1 cellular context compared by ENCODE assay signal in genomic region chr19:18291590-18292459, GRCh38.
TF ChIP-seq lines count a peak whose summit lies in the region.

No MANE protein-coding gene starts in this region.

TF ChIP-seq in GM23338, 12 proteins besides CTCF, POLR2A, EP300 and RAD21 (continued from another document):
- TF ChIP-seq POLR2AphosphoS5 (IDR thresholded peaks at IDR 0.05; ENCODE audit: low read depth) (peak; percentile 52; the same call in 1 of the 2 replicates), ZNF331 (CRISPR knock-in tag; IDR thresholded peaks at IDR 0.05; ENCODE audit: low read depth) (no peak), NANOG (IDR thresholded peaks at IDR 0.05; ENCODE audit: borderline replicate concordance) (no peak), CREB1 (CRISPR knock-in tag; IDR thresholded peaks at IDR 0.05; ENCODE audit: low read depth) (peak; percentile 84), REST (IDR thresholded peaks at IDR 0.05; ENCODE audit: unreplicated experiment) (no peak), ETS1 (IDR thresholded peaks at IDR 0.05) (no peak)
